Comparison of ENCODE assay signal across 15 cellular contexts in the genomic region with DNA sequence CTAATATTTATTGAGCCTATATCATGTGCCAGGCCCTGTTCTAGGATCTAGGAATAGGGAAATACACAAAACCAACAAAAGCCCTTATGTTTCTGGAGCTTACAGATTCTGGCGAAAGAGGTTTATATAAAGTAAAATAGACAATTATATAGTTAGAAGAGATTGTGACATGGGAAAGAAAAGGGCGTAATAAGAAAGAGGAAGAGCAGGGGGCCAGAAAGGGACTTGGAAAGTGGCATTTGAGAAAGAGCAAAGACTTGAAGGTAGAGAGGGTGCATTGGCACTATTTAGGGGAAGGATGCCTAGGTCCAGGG.
DNase-seq lines count a peak whose midpoint lies in the region; ATAC-seq and TF ChIP-seq lines count a peak whose summit lies in the region.
"Had no signal": no experiment of that assay in that cellular context is flagged by ENCODE, and none has a peak within 500 bp of the region (broad histone marks: within the 10 kb centered on the region; RNA-seq: fewer than 3 reads in every experiment).

No MANE protein-coding gene starts in this region.

- H3K9me3 Mint-ChIP-seq in HFFc6 = no peaks in the 10 kb centered on the region
- H3K9me3 Mint-ChIP-seq: type B pancreatic cell had no signal

- BruUV-seq in HCT116 (replicated peaks; lab: Mats Ljungman, UMichigan) = no TSS peak

- TF ChIP-seq POLR2A in HCT116 (IDR thresholded peaks at IDR 0.05; ENCODE audit: borderline replicate concordance, extremely low read depth, insufficient read depth, insufficient read length) (no peak), sigmoid colon (IDR thresholded peaks at IDR 0.05) (no peak)

- no peak for TF ChIP-seq EP300 in sigmoid colon (IDR thresholded peaks at IDR 0.05)

- H3K4me2 ChIP-seq in HCT116 (ENCODE audit: low read length) = peak overlapping the region; percentile 82

- ATAC-seq in HCT116 = no peak
- no peak for ATAC-seq in HG03159 (IDR thresholded peaks at IDR 0.05; ENCODE audit: unreplicated experiment)

- no peak overlapping the region for H3K27ac Mint-ChIP-seq in HFFc6
- H3K27ac Mint-ChIP-seq: type B pancreatic cell had no signal

- POLR2A ChIA-PET in HCT116 (lab: Charles Lee) = no interaction called here

- peak; percentile 50 for DNase-seq in CD1c-positive myeloid dendritic cell (ENCODE audit: extremely low spot score)
- DNase-seq in HCT116 (ENCODE audit: low read depth, low spot score) = no peak
- DNase-seq in sigmoid colon = no peak
- no peak for DNase-seq in HFFc6
- no peak for DNase-seq in activated CD4-positive, alpha-beta T cell treated with anti-CD3 and anti-CD28 coated beads, Interleukin-2, amount 50 U/mL, for 48 hours
- no peak for DNase-seq in ascending aorta (ENCODE audit: low spot score in 2 of 2)
- DNase-seq: brain microvascular endothelial cell, foreskin melanocyte, H7, NCI-H2029 treated with DMSO at 0.1 percent for 48 hours, pancreas, Right ventricle myocardium superior had no signal

- peak overlapping the region; percentile 58 for H3K9ac ChIP-seq in HCT116 (ENCODE audit: low read length)

- no peaks in the 10 kb centered on the region for H3K36me3 Mint-ChIP-seq in HFFc6 (ENCODE audit: low read depth)
- H3K36me3 Mint-ChIP-seq: type B pancreatic cell had no signal

- H3K4me1 Mint-ChIP-seq in HFFc6 (ENCODE audit: low read depth) = no peaks in the 10 kb centered on the region; the same call in 1 of the 2 replicates

- intact Hi-C loops in HCT116 (cut with micrococcal nuclease) = no loop called here
- intact Hi-C loops in sigmoid colon (cut with DNase I) = no loop called here
- intact Hi-C loops in ascending aorta (cut with DNase I) = no loop called here

- H3K27ac ChIP-seq in HCT116 (ENCODE audit: low read depth, low read length) = no peak overlapping the region
- H3K27ac ChIP-seq in VCaP = peak overlapping the region; percentile 67
- H3K27ac ChIP-seq in sigmoid colon = peak overlapping the region in 3 of 4 donors; percentile 41 to 66 (median 43)
- no peak overlapping the region for H3K27ac ChIP-seq in ascending aorta
- H3K27ac ChIP-seq: brain microvascular endothelial cell had no signal

- H3K27me3 ChIP-seq in HCT116 (ENCODE audit: insufficient read depth, low read length) = no peaks in the 10 kb centered on the region
- H3K27me3 ChIP-seq in sigmoid colon = no peaks in the 10 kb centered on the region
- no peaks in the 10 kb centered on the region for H3K27me3 ChIP-seq in ascending aorta
- H3K27me3 ChIP-seq: brain microvascular endothelial cell, pancreas had no signal

- RAD21 ChIA-PET in HCT116 (lab: Charles Lee; ENCODE audit: low non-redundant PET in 1 of 2, low total read pairs in 2 of 2, uncharacterized antibody in 2 of 2, unreplicated experiment in 2 of 2) = no interaction called here

- no peaks in the 10 kb centered on the region for H4K20me1 ChIP-seq in HCT116 (ENCODE audit: insufficient read depth)

- peak overlapping the region in 1 of 2 experiments; percentile 59; a peak in 3 of 4 replicates for H3K4me3 ChIP-seq in HCT116 (replicated peaks in 1 of 2; ENCODE audit: low read depth in 1 of 2, low read length in 2 of 2)
- peak overlapping the region in 2 of 4 donors; percentile 40 to 43 for H3K4me3 ChIP-seq in sigmoid colon
- peak overlapping the region in 1 of 2 donors; percentile 47 for H3K4me3 ChIP-seq in ascending aorta

- no peaks in the 10 kb centered on the region for H3K9me2 ChIP-seq in HCT116 (ENCODE audit: insufficient read depth)

- no peaks in the 10 kb centered on the region for H3K9me3 ChIP-seq in HCT116 (ENCODE audit: control insufficient read depth in 1 of 2, insufficient read depth in 1 of 2, low read depth in 1 of 2, low read length in 2 of 2)
- H3K9me3 ChIP-seq in sigmoid colon = no peaks in the 10 kb centered on the region
- H3K9me3 ChIP-seq in ascending aorta = no peaks in the 10 kb centered on the region
- H3K9me3 ChIP-seq: pancreas had no signal

- CTCF ChIA-PET in HCT116 (lab: Charles Lee) = interaction anchor here (1.5 to 5.2 kb wide), 3 partner anchors 10 to 569 kb away, joined by 4 to 37 read pairs (median 7); no protein-coding TSS in a partner anchor

- no peaks in the 10 kb centered on the region for H3K79me2 ChIP-seq in HCT116 (ENCODE audit: insufficient read depth, low read length)

- H3K36me3 ChIP-seq in HCT116 (ENCODE audit: control insufficient read depth in 1 of 2, insufficient read depth in 2 of 2, low read length in 2 of 2) (no peaks in the 10 kb centered on the region), sigmoid colon (no peaks in the 10 kb centered on the region), ascending aorta (no peaks in the 10 kb centered on the region)
- H3K36me3 ChIP-seq: brain microvascular endothelial cell, pancreas had no signal

- H3K4me1 ChIP-seq in HCT116 (ENCODE audit: control insufficient read depth in 1 of 2, insufficient read depth in 2 of 2, low read length in 2 of 2) (peaks cover 4 to 14% of the 10 kb centered on the region in 2 experiments; a peak in 3 of 4 replicates), sigmoid colon (no peaks in the 10 kb centered on the region), ascending aorta (no peaks in the 10 kb centered on the region)
- H3K4me1 ChIP-seq: pancreas had no signal

- H3K27me3 Mint-ChIP-seq in HFFc6 (ENCODE audit: insufficient read depth) = no peaks in the 10 kb centered on the region
- H3K27me3 Mint-ChIP-seq: type B pancreatic cell had no signal

- 69 to 82% methylated on average over 2 of the region's 2 CpGs for WGBS in sigmoid colon, 2 donors

- TF ChIP-seq RAD21 in HCT116 (IDR thresholded peaks at IDR 0.05; ENCODE audit: low read depth) = no peak

- no peak overlapping the region for H3K4me3 Mint-ChIP-seq in HFFc6
- H3K4me3 Mint-ChIP-seq: type B pancreatic cell had no signal

- TF ChIP-seq CTCF in HCT116 (IDR thresholded peaks at IDR 0.05 in 2 of 3, conservative IDR thresholded peaks at IDR 0.05 in 1 of 3; ENCODE audit: borderline replicate concordance in 1 of 3, insufficient read depth in 1 of 3, low read depth in 2 of 3, low read length in 2 of 3) (no peak), VCaP (conservative IDR thresholded peaks at IDR 0.05) (no peak), sigmoid colon (IDR thresholded peaks at IDR 0.05) (no peak), HFFc6 (IDR thresholded peaks at IDR 0.05) (no peak), ascending aorta (IDR thresholded peaks at IDR 0.05) (no peak)

- peak overlapping the region; percentile 91 for H2AFZ ChIP-seq in HCT116 (ENCODE audit: low read depth, low read length, poor library complexity, severe bottlenecking)

TF ChIP-seq in HCT116, 20 proteins besides CTCF, POLR2A, EP300 and RAD21:
- TF ChIP-seq, protein P1, sequence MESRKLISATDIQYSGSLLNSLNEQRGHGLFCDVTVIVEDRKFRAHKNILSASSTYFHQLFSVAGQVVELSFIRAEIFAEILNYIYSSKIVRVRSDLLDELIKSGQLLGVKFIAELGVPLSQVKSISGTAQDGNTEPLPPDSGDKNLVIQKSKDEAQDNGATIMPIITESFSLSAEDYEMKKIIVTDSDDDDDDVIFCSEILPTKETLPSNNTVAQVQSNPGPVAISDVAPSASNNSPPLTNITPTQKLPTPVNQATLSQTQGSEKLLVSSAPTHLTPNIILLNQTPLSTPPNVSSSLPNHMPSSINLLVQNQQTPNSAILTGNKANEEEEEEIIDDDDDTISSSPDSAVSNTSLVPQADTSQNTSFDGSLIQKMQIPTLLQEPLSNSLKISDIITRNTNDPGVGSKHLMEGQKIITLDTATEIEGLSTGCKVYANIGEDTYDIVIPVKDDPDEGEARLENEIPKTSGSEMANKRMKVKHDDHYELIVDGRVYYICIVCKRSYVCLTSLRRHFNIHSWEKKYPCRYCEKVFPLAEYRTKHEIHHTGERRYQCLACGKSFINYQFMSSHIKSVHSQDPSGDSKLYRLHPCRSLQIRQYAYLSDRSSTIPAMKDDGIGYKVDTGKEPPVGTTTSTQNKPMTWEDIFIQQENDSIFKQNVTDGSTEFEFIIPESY (IDR thresholded peaks at IDR 0.05; ENCODE audit: extremely low read depth, insufficient replicate concordance, low read length) = no peak
- TF ChIP-seq SRF (IDR thresholded peaks at IDR 0.05; ENCODE audit: low read depth) = no peak
- no peak for TF ChIP-seq ATF3 (IDR thresholded peaks at IDR 0.05)
- no peak for TF ChIP-seq EZH2phosphoT487 (IDR thresholded peaks at IDR 0.05; ENCODE audit: borderline replicate concordance)
- no peak for TF ChIP-seq FOSL1 (IDR thresholded peaks at IDR 0.05; ENCODE audit: low read depth)
- TF ChIP-seq, protein P2, sequence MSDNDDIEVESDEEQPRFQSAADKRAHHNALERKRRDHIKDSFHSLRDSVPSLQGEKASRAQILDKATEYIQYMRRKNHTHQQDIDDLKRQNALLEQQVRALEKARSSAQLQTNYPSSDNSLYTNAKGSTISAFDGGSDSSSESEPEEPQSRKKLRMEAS (IDR thresholded peaks at IDR 0.05) = no peak
- TF ChIP-seq ELF1 (IDR thresholded peaks at IDR 0.05; ENCODE audit: borderline replicate concordance, low read depth) = no peak
- no peak for TF ChIP-seq ZFX (IDR thresholded peaks at IDR 0.05)
- no peak for TF ChIP-seq JUND (IDR thresholded peaks at IDR 0.05)
- no peak for TF ChIP-seq EGR1 (IDR thresholded peaks at IDR 0.05; ENCODE audit: low read depth)
- TF ChIP-seq CEBPB (IDR thresholded peaks at IDR 0.05; ENCODE audit: low read depth) = no peak

Comparison
In these comparisons a context has a peak if more than half of its experiments do, and no peak if none do; other contexts are left out.
1. H3K27ac ChIP-seq: peak in VCaP (single experiment) and sigmoid colon (3 of 4); none in HCT116 (single experiment) and ascending aorta (0 of 2).